In the genomic region with DNA sequence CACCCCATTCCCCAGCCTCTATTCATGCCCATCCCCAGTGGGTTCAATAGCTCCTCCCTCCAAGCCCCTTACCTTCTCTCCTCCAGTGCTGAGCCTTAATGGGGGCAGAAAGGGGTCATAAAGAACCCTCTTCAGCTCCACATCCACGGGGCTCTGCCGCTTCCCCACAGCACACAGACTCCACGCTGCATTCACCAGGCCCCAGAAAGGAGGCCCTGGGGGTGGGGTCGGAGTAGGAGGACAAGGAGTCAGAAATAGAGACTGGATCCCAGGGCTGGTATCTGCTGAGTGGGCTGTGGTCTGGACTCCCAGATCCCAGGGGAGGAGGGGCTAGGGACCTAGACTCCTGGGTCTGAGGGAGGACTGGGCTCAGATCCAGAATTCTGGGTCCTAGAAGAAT, we compare ENCODE assay signal across 1 cellular context.
TF ChIP-seq lines count a peak whose summit lies in the region.

No MANE protein-coding gene starts in this region.

TF ChIP-seq in H1, 55 proteins besides CTCF, POLR2A, EP300 and RAD21:
- TF ChIP-seq CHD2 (IDR thresholded peaks at IDR 0.05; ENCODE audit: low read length) (no peak), TAF1 (IDR thresholded peaks at IDR 0.05; ENCODE audit: low read depth, low read length) (0 out of 2 replicates have a peak, but pooled peaks have one; percentile 33)
